Comparison of ENCODE assay signal across 11 cellular contexts in the genomic region with DNA sequence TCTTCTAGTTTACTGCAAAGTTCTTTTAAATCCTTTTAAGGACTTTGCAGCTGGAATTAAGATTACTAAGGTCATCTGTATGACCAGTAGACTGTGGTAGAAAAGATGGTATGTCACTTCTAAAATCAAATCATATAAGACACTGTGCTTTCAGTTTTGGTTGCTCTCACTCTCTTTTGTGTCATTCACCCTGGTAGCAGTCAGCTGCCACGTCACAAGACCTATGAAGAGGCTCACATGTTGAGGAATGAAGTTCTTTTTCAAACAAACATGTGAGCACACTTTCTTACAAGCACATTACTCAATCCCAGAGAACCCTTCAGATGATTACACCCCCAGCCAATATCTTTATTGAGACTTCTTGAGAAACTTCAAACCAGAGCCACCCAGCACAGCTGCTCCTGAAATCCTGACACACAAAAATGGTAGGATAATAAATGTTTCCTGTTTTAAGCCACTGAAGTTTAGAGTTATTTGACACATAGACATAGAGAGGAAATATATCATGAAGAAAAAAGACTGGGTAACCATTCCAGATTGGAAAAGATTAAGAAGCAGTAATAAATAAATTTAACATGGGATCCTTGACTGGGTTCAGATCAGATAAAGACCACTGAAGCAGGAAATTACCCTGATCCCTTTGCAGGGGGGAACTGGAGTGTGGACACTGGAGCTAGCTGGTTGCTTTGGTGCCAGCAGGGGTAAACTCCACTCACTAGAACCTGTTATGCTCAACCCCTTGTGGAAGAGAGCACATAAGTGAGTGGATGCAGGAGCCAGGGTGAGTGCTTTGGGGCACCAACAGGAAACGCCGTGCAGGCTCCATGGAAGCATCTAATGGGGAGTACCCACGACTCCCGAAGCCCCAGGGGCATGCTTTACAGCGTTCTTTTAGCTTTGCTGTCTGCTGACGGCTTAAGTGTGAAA.
DNase-seq lines count a peak whose midpoint lies in the region; ATAC-seq and FAIRE-seq lines count a peak whose summit lies in the region.
"Had no signal": no experiment of that assay in that cellular context is flagged by ENCODE, and none has a peak within 500 bp of the region (broad histone marks: within the 10 kb centered on the region; RNA-seq: fewer than 3 reads in every experiment).

No MANE protein-coding gene starts in this region.

- FAIRE-seq in urothelium cell line (lab: Jason Lieb, UNC), result no peak

- peak; percentile 46 for ATAC-seq in stimulated activated naive CD8-positive, alpha-beta T cell treated with anti-CD3 and anti-CD28 coated beads, Interleukin-15, amount 100 ng/mL, for 72 hours
- no peak for ATAC-seq in stimulated activated naive CD8-positive, alpha-beta T cell treated with anti-CD3 and anti-CD28 coated beads, Interleukin-15, Interleukin-2, amounts not matched to agents 100 U/mL and 50 U/mL, for 24 hours
- ATAC-seq in HG02763 (IDR thresholded peaks at IDR 0.05; ENCODE audit: unreplicated experiment), result peak; percentile 77
- ATAC-seq: left lobe of liver had no signal

- no peak overlapping the region for H3K27ac Mint-ChIP-seq in stimulated activated naive CD8-positive, alpha-beta T cell treated with anti-CD3 and anti-CD28 coated beads, Interleukin-15, amount 100 ng/mL, for 72 hours

- H3K9me3 Mint-ChIP-seq in stimulated activated naive CD8-positive, alpha-beta T cell treated with anti-CD3 and anti-CD28 coated beads, Interleukin-15, amount 100 ng/mL, for 72 hours, result no peaks in the 10 kb centered on the region

- peaks cover 9% of the 10 kb centered on the region for H3K27me3 Mint-ChIP-seq in stimulated activated naive CD8-positive, alpha-beta T cell treated with anti-CD3 and anti-CD28 coated beads, Interleukin-15, amount 100 ng/mL, for 72 hours

- H3K4me3 Mint-ChIP-seq in stimulated activated naive CD8-positive, alpha-beta T cell treated with anti-CD3 and anti-CD28 coated beads, Interleukin-15, amount 100 ng/mL, for 72 hours, result no peak overlapping the region

- intact Hi-C loops in posterior vena cava (cut with DNase I), result no loop called here

- no peak for DNase-seq in stimulated activated naive CD8-positive, alpha-beta T cell treated with anti-CD3 and anti-CD28 coated beads, Interleukin-15, amount 100 ng/mL, for 72 hours
- DNase-seq in stimulated activated naive CD8-positive, alpha-beta T cell treated with anti-CD3 and anti-CD28 coated beads, Interleukin-15, Interleukin-2, amounts not matched to agents 100 U/mL and 50 U/mL, for 24 hours, result no peak
- DNase-seq in MV-4-11 (lab: John Stamatoyannopoulos, UW), result peak; percentile 20
- DNase-seq in urothelium cell line (ENCODE audit: low spot score), result no peak
- no peak for DNase-seq in RKO (ENCODE audit: low spot score)
- DNase-seq in SW 1271 (lab: John Stamatoyannopoulos, UW), result no peak
- no peak for DNase-seq in posterior vena cava (ENCODE audit: low spot score)
- DNase-seq: IMR-90, NCI-H748 treated with DMSO at 0.1 percent for 48 hours had no signal

- H3K4me1 Mint-ChIP-seq in stimulated activated naive CD8-positive, alpha-beta T cell treated with anti-CD3 and anti-CD28 coated beads, Interleukin-15, amount 100 ng/mL, for 72 hours, result peaks cover 9% of the 10 kb centered on the region
